17 cellular contexts compared by ENCODE assay signal in genomic region chr17:83032781-83033180, GRCh38. TPM values are rescaled to one million over a fixed set of nuclear protein-coding genes. Genes with fewer than 3 reads are reported as not detected.
DNase-seq lines count a peak whose midpoint lies in the region; ATAC-seq and TF ChIP-seq lines count a peak whose summit lies in the region.
"Had no signal": no experiment of that assay in that cellular context is flagged by ENCODE, and none has a peak within 500 bp of the region (broad histone marks: within the 10 kb centered on the region; RNA-seq: fewer than 3 reads in every experiment).

No MANE protein-coding gene starts in this region.

- H3K27ac ChIP-seq in coronary artery (no peak overlapping the region), dorsolateral prefrontal cortex (no peak overlapping the region)
- H3K27ac ChIP-seq: SJCRH30 had no signal

- H3K27ac Mint-ChIP-seq in osteocyte (ENCODE audit: unreplicated experiment): no peak overlapping the region
- H3K27ac Mint-ChIP-seq: IgD-negative memory B cell had no signal

- no peaks in the 10 kb centered on the region for H3K4me1 Mint-ChIP-seq in osteocyte (ENCODE audit: unreplicated experiment)
- H3K4me1 Mint-ChIP-seq: CD14-positive monocyte, IgD-negative memory B cell had no signal

- H3K36me3 Mint-ChIP-seq in osteocyte (ENCODE audit: unreplicated experiment): peaks cover 16% of the 10 kb centered on the region

- no peak for ATAC-seq in GM21381 (IDR thresholded peaks at IDR 0.05; ENCODE audit: unreplicated experiment)

- intact Hi-C loops in dorsolateral prefrontal cortex (cut with DNase I): no loop called here

- no peaks in the 10 kb centered on the region for H3K9me3 Mint-ChIP-seq in osteocyte (ENCODE audit: unreplicated experiment)
- H3K9me3 Mint-ChIP-seq: IgD-negative memory B cell had no signal

- H3K4me3 ChIP-seq in coronary artery (no peak overlapping the region), dorsolateral prefrontal cortex (no peak overlapping the region)
- H3K4me3 ChIP-seq: SJCRH30 had no signal

- no peaks in the 10 kb centered on the region for H3K27me3 ChIP-seq in dorsolateral prefrontal cortex
- H3K27me3 ChIP-seq: SJCRH30 had no signal

- peak; percentile 15 for DNase-seq in activated CD8-positive, alpha-beta memory T cell treated with anti-CD3 and anti-CD28 coated beads for 24 hours
- DNase-seq in activated CD8-positive, alpha-beta memory T cell treated with anti-CD3 and anti-CD28 coated beads, Interleukin-2, amount 50 U/mL, for 4 hours: no peak
- DNase-seq in coronary artery (ENCODE audit: low spot score) (peak; percentile 65), osteocyte (ENCODE audit: extremely low spot score, unreplicated experiment) (peak; percentile 48), ureter (ENCODE audit: low spot score) (peak; percentile 19), dorsolateral prefrontal cortex (no peak)
- DNase-seq: Karpas-422, NCI-H1417, NCI-H187, NCI-H2107, NCI-H446 treated with DMSO at 0.1 percent for 48 hours, NCI-H526 treated with DMSO at 0.1 percent for 48 hours, OCI-M1, SJCRH30 had no signal

- H3K27me3 Mint-ChIP-seq in osteocyte (ENCODE audit: unreplicated experiment): no peaks in the 10 kb centered on the region
- H3K27me3 Mint-ChIP-seq: IgD-negative memory B cell had no signal

- H3K4me3 Mint-ChIP-seq in osteocyte (ENCODE audit: unreplicated experiment): no peak overlapping the region
- H3K4me3 Mint-ChIP-seq: CD14-positive monocyte, IgD-negative memory B cell had no signal

- TF ChIP-seq CTCF in coronary artery (IDR thresholded peaks at IDR 0.05): no peak
- TF ChIP-seq CTCF in osteocyte (IDR thresholded peaks at IDR 0.05): no peak
- no peak for TF ChIP-seq CTCF in dorsolateral prefrontal cortex (IDR thresholded peaks at IDR 0.05 in 54 of 56, conservative IDR thresholded peaks at IDR 0.05 in 2 of 56; ENCODE audit: low read depth in 1 of 56, partially characterized antibody in 56 of 56)

RNA-seq across cellular contexts. Expression of gene METRNL, which starts 46.6 kb away (rescaled TPM):
- total RNA-seq in osteocyte (214 and 217 TPM in 2 replicates), ureter (74.4 TPM), dorsolateral prefrontal cortex (10 to 100 TPM in 102 of 120 experiments, 1 to 10 TPM in 18; 3.8 to 30.0 (median 13.7) TPM)

Comparison
In these comparisons a context has a peak if more than half of its experiments do, and no peak if none do; other contexts are left out.
1. DNase-seq: peak in activated CD8-positive, alpha-beta memory T cell treated with anti-CD3 and anti-CD28 coated beads for 24 hours (single experiment), coronary artery (single experiment), osteocyte (single experiment) and ureter (single experiment); none in activated CD8-positive, alpha-beta memory T cell treated with anti-CD3 and anti-CD28 coated beads, Interleukin-2, amount 50 U/mL, for 4 hours (single experiment) and dorsolateral prefrontal cortex (0 of 10).